19 cellular contexts compared by ENCODE assay signal in the genomic region with DNA sequence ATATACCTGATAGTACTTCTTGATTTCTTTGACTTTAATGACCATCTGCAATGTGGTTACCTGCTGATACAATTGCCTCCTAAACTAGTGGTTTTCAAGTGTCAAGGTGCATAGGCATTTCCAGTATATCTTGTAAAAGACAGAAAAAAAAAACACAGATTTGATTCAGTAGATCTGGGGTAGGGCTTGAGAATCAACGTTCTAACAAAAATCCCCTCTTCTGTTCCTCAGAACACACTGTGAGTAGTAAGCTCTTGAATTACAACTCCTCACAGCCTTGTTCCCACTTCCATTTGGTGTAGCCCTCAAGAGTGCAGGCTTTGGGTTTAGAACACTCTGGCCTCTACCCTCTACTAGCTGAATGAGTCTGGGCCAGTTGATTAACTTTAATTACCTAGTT.
DNase-seq lines count a peak whose midpoint lies in the region; ATAC-seq and TF ChIP-seq lines count a peak whose summit lies in the region.
"Had no signal": no experiment of that assay in that cellular context is flagged by ENCODE, and none has a peak within 500 bp of the region (broad histone marks: within the 10 kb centered on the region; RNA-seq: fewer than 3 reads in every experiment).

No MANE protein-coding gene starts in this region.

- peaks cover 32% of the 10 kb centered on the region for H3F3A ChIP-seq in GM23248 (ENCODE audit: insufficient read depth)

- TF ChIP-seq CTCF in dorsolateral prefrontal cortex (IDR thresholded peaks at IDR 0.05 in 54 of 56, conservative IDR thresholded peaks at IDR 0.05 in 2 of 56; ENCODE audit: low read depth in 1 of 56, partially characterized antibody in 56 of 56): no peak

- no peaks in the 10 kb centered on the region for H3K27me3 ChIP-seq in BLaER1 treated with 17β-estradiol and CSF1 and Interleukin-3, amounts not matched to agents 10 nM and 100 nM
- no peaks in the 10 kb centered on the region for H3K27me3 ChIP-seq in CD4-positive, alpha-beta memory T cell (ENCODE audit: insufficient read depth, low read length)
- H3K27me3 ChIP-seq in GM23248 (replicated peaks; ENCODE audit: insufficient read depth) (no peaks in the 10 kb centered on the region), dorsolateral prefrontal cortex (no peaks in the 10 kb centered on the region)
- H3K27me3 ChIP-seq: cardiac muscle cell, stomach had no signal

- no peaks in the 10 kb centered on the region for H4K20me1 ChIP-seq in BLaER1 treated with 17β-estradiol and CSF1 and Interleukin-3, amounts not matched to agents 10 nM and 100 nM
- H4K20me1 ChIP-seq in GM23248 (ENCODE audit: insufficient read depth): no peaks in the 10 kb centered on the region

- DNase-seq in CD4-positive, alpha-beta memory T cell: no peak
- DNase-seq in NCI-H69 (lab: John Stamatoyannopoulos, UW) (peak; percentile 37), GM23248 (no peak), dorsolateral prefrontal cortex (no peak)
- no peak for DNase-seq in activated T-helper 2 cell treated with anti-CD3 and anti-CD28 coated beads, Interferon-gamma antibody, Interleukin-2, Interleukin-4, amounts not matched to agents 10 μg/mL and 5 μg/mL and 100 μg/mL, durations not matched to agents 14 hours and 24 hours and 36 hours (ENCODE audit: low spot score)
- DNase-seq: amniotic stem cell, Calu3, foreskin melanocyte, kidney glomerular epithelial cell, mesendoderm, NCI-H1694 treated with DMSO at 0.1 percent for 48 hours, SK-N-SH, stomach had no signal

- no peaks in the 10 kb centered on the region for H3K9me2 ChIP-seq in GM23248 (ENCODE audit: insufficient read depth)
- H3K9me2 ChIP-seq: SK-N-SH had no signal

- peak overlapping the region in 5 of 7 donors; percentile 30 to 83 (median 57) for H3K27ac Mint-ChIP-seq in CD4-positive, alpha-beta memory T cell
- H3K27ac Mint-ChIP-seq in activated T-helper 2 cell treated with anti-CD3 and anti-CD28 coated beads, Interferon-gamma antibody, Interleukin-2, Interleukin-4, amounts not matched to agents 10 μg/mL and 5 μg/mL and 100 μg/mL, durations not matched to agents 14 hours and 24 hours and 36 hours: peak overlapping the region; percentile 71

- no peak overlapping the region; a peak in 1 of 20 replicates for H3K4me3 ChIP-seq in BLaER1 treated with 17β-estradiol and CSF1 and Interleukin-3, amounts not matched to agents 10 nM and 100 nM
- H3K4me3 ChIP-seq in CD4-positive, alpha-beta memory T cell (ENCODE audit: low read length in 2 of 2): peak overlapping the region in 1 of 2 donors; percentile 20
- H3K4me3 ChIP-seq in GM23248 (no peak overlapping the region), dorsolateral prefrontal cortex (no peak overlapping the region)
- H3K4me3 ChIP-seq: cardiac muscle cell, stomach had no signal

- no peak overlapping the region for H2AFZ ChIP-seq in GM23248

- H3K9me3 ChIP-seq in BLaER1 treated with 17β-estradiol and CSF1 and Interleukin-3, amounts not matched to agents 10 nM and 100 nM (replicated peaks in 1 of 11): peaks cover 0 to 11% (median 5%) of the 10 kb centered on the region in 11 experiments; a peak in 6 of 22 replicates
- H3K9me3 ChIP-seq in CD4-positive, alpha-beta memory T cell (ENCODE audit: control insufficient read depth in 1 of 2, low read length in 2 of 2): no peaks in the 10 kb centered on the region
- H3K9me3 ChIP-seq in GM23248 (ENCODE audit: low read depth): no peaks in the 10 kb centered on the region
- H3K9me3 ChIP-seq: SK-N-SH, stomach had no signal

- H3K27me3 Mint-ChIP-seq in CD4-positive, alpha-beta memory T cell: no peaks in the 10 kb centered on the region
- no peaks in the 10 kb centered on the region for H3K27me3 Mint-ChIP-seq in activated T-helper 2 cell treated with anti-CD3 and anti-CD28 coated beads, Interferon-gamma antibody, Interleukin-2, Interleukin-4, amounts not matched to agents 10 μg/mL and 5 μg/mL and 100 μg/mL, durations not matched to agents 14 hours and 24 hours and 36 hours (ENCODE audit: low read depth)
- H3K27me3 Mint-ChIP-seq: type B pancreatic cell had no signal

- 84 to 88% methylated on average over 1 of the region's 1 CpG for WGBS in GM23248 (ENCODE audit: low coverage in 1 of 2, low lambda C conversion rate in 2 of 2, missing lambda C conversion rate in 2 of 2), 2 experiments

- POLR2A ChIA-PET in CD4-positive, alpha-beta memory T cell (lab: Charles Lee; ENCODE audit: partially characterized antibody): interaction anchor here (0.6 to 1.1 kb wide), 3 partner anchors 9 to 312 kb away, joined by 3 to 4 read pairs (median 4); a partner anchor contains a TSS

- H3K36me3 ChIP-seq in BLaER1 treated with 17β-estradiol and CSF1 and Interleukin-3, amounts not matched to agents 10 nM and 100 nM: no peaks in the 10 kb centered on the region
- H3K36me3 ChIP-seq in CD4-positive, alpha-beta memory T cell (ENCODE audit: insufficient read depth, low read length): no peaks in the 10 kb centered on the region
- no peaks in the 10 kb centered on the region for H3K36me3 ChIP-seq in GM23248 (ENCODE audit: low read depth)
- H3K36me3 ChIP-seq: cardiac muscle cell, stomach had no signal

- peak overlapping the region; percentile 7 to 85 (median 78) for H3K4me3 Mint-ChIP-seq in CD4-positive, alpha-beta memory T cell
- H3K4me3 Mint-ChIP-seq in activated T-helper 2 cell treated with anti-CD3 and anti-CD28 coated beads, Interferon-gamma antibody, Interleukin-2, Interleukin-4, amounts not matched to agents 10 μg/mL and 5 μg/mL and 100 μg/mL, durations not matched to agents 14 hours and 24 hours and 36 hours (ENCODE audit: low read depth): peak overlapping the region; percentile 49
- H3K4me3 Mint-ChIP-seq: nephron had no signal

- H3K27ac ChIP-seq in BLaER1 treated with 17β-estradiol and CSF1 and Interleukin-3, amounts not matched to agents 10 nM and 100 nM: peak overlapping the region; percentile 50 to 79 (median 76); a peak in 21 of 22 replicates
- H3K27ac ChIP-seq in CD4-positive, alpha-beta memory T cell (ENCODE audit: low read depth, low read length): no peak overlapping the region
- no peak overlapping the region for H3K27ac ChIP-seq in GM23248
- peak overlapping the region in 1 of 59 donors; percentile 13 for H3K27ac ChIP-seq in dorsolateral prefrontal cortex
- H3K27ac ChIP-seq: cardiac muscle cell, stomach had no signal

- H3K9me3 Mint-ChIP-seq in CD4-positive, alpha-beta memory T cell: no peaks in the 10 kb centered on the region
- no peaks in the 10 kb centered on the region for H3K9me3 Mint-ChIP-seq in activated T-helper 2 cell treated with anti-CD3 and anti-CD28 coated beads, Interferon-gamma antibody, Interleukin-2, Interleukin-4, amounts not matched to agents 10 μg/mL and 5 μg/mL and 100 μg/mL, durations not matched to agents 14 hours and 24 hours and 36 hours
- H3K9me3 Mint-ChIP-seq: nephron, type B pancreatic cell had no signal

- H3K4me2 ChIP-seq in BLaER1 treated with 17β-estradiol and CSF1 and Interleukin-3, amounts not matched to agents 10 nM and 100 nM: peak overlapping the region; percentile 61 to 90 (median 80)
- no peak overlapping the region for H3K4me2 ChIP-seq in GM23248 (ENCODE audit: unreplicated experiment)
- H3K4me2 ChIP-seq: SK-N-SH had no signal

- intact Hi-C loops in CD4-positive, alpha-beta memory T cell (cut with micrococcal nuclease): loop anchor here (1.0 kb wide), 1 partner anchor 78 kb away; a partner anchor contains a TSS
- intact Hi-C loops in activated T-helper 2 cell treated with anti-CD3 and anti-CD28 coated beads, Interferon-gamma antibody, Interleukin-2, Interleukin-4, amounts not matched to agents 10 μg/mL and 5 μg/mL and 100 μg/mL, durations not matched to agents 14 hours and 24 hours and 36 hours (cut with micrococcal nuclease): loop anchor here (1.0 to 2.0 kb wide), 3 partner anchors 17 to 237 kb away; no protein-coding TSS in a partner anchor
- intact Hi-C loops in dorsolateral prefrontal cortex (cut with DNase I): no loop called here

- no peak for ATAC-seq in HG03571 (IDR thresholded peaks at IDR 0.05; ENCODE audit: unreplicated experiment)
- ATAC-seq: HepG2 had no signal

- no peaks in the 10 kb centered on the region for H3K36me3 Mint-ChIP-seq in CD4-positive, alpha-beta memory T cell
- H3K36me3 Mint-ChIP-seq in activated T-helper 2 cell treated with anti-CD3 and anti-CD28 coated beads, Interferon-gamma antibody, Interleukin-2, Interleukin-4, amounts not matched to agents 10 μg/mL and 5 μg/mL and 100 μg/mL, durations not matched to agents 14 hours and 24 hours and 36 hours (ENCODE audit: low read depth): no peaks in the 10 kb centered on the region
- H3K36me3 Mint-ChIP-seq: type B pancreatic cell had no signal

- CTCF ChIA-PET in CD4-positive, alpha-beta memory T cell (lab: Charles Lee; ENCODE audit: partially characterized antibody): interaction anchor here (2.9 kb wide), 1 partner anchor 79 kb away, joined by 9 read pairs; a partner anchor contains a TSS

- no peaks in the 10 kb centered on the region for H3K79me2 ChIP-seq in GM23248 (ENCODE audit: insufficient read depth)

- peak overlapping the region in 10 of 11 experiments; percentile 8 to 63 (median 47); a peak in 13 of 22 replicates for H3K9ac ChIP-seq in BLaER1 treated with 17β-estradiol and CSF1 and Interleukin-3, amounts not matched to agents 10 nM and 100 nM
- no peak overlapping the region for H3K9ac ChIP-seq in GM23248
- H3K9ac ChIP-seq: SK-N-SH had no signal

- in situ Hi-C loops in GM23248 (cut with MboI): no loop called here

- H3K4me1 Mint-ChIP-seq in CD4-positive, alpha-beta memory T cell: peaks cover 34 to 62% (median 49%) of the 10 kb centered on the region in 4 donors
- H3K4me1 Mint-ChIP-seq in activated T-helper 2 cell treated with anti-CD3 and anti-CD28 coated beads, Interferon-gamma antibody, Interleukin-2, Interleukin-4, amounts not matched to agents 10 μg/mL and 5 μg/mL and 100 μg/mL, durations not matched to agents 14 hours and 24 hours and 36 hours (ENCODE audit: low read depth): peaks cover 60% of the 10 kb centered on the region

- peaks cover 20 to 69% (median 28%) of the 10 kb centered on the region in 10 experiments for H3K4me1 ChIP-seq in BLaER1 treated with 17β-estradiol and CSF1 and Interleukin-3, amounts not matched to agents 10 nM and 100 nM
- peaks cover 55% of the 10 kb centered on the region for H3K4me1 ChIP-seq in CD4-positive, alpha-beta memory T cell (ENCODE audit: insufficient read depth, low read length)
- H3K4me1 ChIP-seq in GM23248 (ENCODE audit: insufficient read depth): peaks cover 30% of the 10 kb centered on the region

Comparison
In these comparisons a context has a peak if more than half of its experiments do, and no peak if none do; other contexts are left out.
1. H3K27ac ChIP-seq: peak in BLaER1 treated with 17β-estradiol and CSF1 and Interleukin-3, amounts not matched to agents 10 nM and 100 nM (11 of 11); none in CD4-positive, alpha-beta memory T cell (single experiment) and GM23248 (single experiment).
2. intact Hi-C loops: an anchor here in CD4-positive, alpha-beta memory T cell (1.0 kb wide) and activated T-helper 2 cell treated with anti-CD3 and anti-CD28 coated beads, Interferon-gamma antibody, Interleukin-2, Interleukin-4, amounts not matched to agents 10 μg/mL and 5 μg/mL and 100 μg/mL, durations not matched to agents 14 hours and 24 hours and 36 hours (1.0 to 2.0 kb wide); none called in dorsolateral prefrontal cortex.